In the genomic region with DNA sequence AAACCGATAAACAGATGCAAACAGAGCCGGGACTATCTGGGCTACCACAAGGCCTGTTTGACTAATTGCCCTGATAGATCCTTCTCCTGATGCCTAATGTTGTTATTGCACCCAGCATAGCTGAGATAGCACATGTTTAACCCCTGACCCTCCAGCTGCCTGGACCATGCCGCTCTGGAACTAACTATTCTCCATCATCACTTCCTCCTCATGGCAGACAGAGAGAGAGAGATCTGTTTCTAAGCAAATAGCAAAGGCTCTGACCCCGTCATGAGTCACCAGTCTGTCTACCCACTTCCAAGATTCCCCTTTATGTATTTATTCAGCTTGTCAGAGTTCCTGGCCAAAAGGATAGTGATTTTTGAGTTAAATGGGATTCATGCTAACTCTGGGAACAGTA, we compare ENCODE assay signal across 10 cellular contexts. TPM values are rescaled to one million over a fixed set of nuclear protein-coding genes. Genes with fewer than 3 reads are reported as not detected.
DNase-seq lines count a peak whose midpoint lies in the region; FAIRE-seq and TF ChIP-seq lines count a peak whose summit lies in the region.
"Had no signal": no experiment of that assay in that cellular context is flagged by ENCODE, and none has a peak within 500 bp of the region (broad histone marks: within the 10 kb centered on the region; RNA-seq: fewer than 3 reads in every experiment).

No MANE protein-coding gene starts in this region.

- intact Hi-C loops in activated T-helper 1 cell treated with anti-CD3 and anti-CD28 coated beads, Interleukin-12 subunit alpha, Interleukin-12 subunit beta, Interleukin-2, Interleukin-4 antibody, amounts not matched to agents 30 ng/mL and 10 ng/mL and 1 ng/mL, durations not matched to agents 14 hours and 24 hours and 36 hours (cut with micrococcal nuclease): no loop called here
- intact Hi-C loops in tibial artery (cut with DNase I; ENCODE audit: low total_unique reads): no loop called here

- H3K4me3 ChIP-seq in ACC112 (ENCODE audit: low read depth, low read length): 0 out of 2 replicates have a peak overlapping the region, but pooled peaks have one; percentile 3
- H3K4me3 ChIP-seq in astrocyte (ENCODE audit: insufficient read depth, low read depth, low read length): no peak overlapping the region
- H3K4me3 ChIP-seq in kidney epithelial cell (ENCODE audit: low read depth, low read length): no peak overlapping the region
- no peak overlapping the region for H3K4me3 ChIP-seq in tibial artery
- H3K4me3 ChIP-seq: spleen had no signal

- H2AFZ ChIP-seq in ACC112 (ENCODE audit: low read length, unreplicated experiment) (peak overlapping the region; percentile 41), astrocyte (ENCODE audit: low read depth, low read length) (no peak overlapping the region)

- H3K79me2 ChIP-seq in ACC112 (ENCODE audit: control insufficient read depth, insufficient read depth, low read length, unreplicated experiment) (no peaks in the 10 kb centered on the region), astrocyte (ENCODE audit: insufficient read depth, low read length) (no peaks in the 10 kb centered on the region)

- no peaks in the 10 kb centered on the region for H3K9me3 ChIP-seq in astrocyte (ENCODE audit: insufficient read depth, low read depth, low read length)
- H3K9me3 ChIP-seq in tibial artery: no peaks in the 10 kb centered on the region
- H3K9me3 ChIP-seq: spleen had no signal

- H3K27me3 ChIP-seq in ACC112 (ENCODE audit: insufficient read depth, low read length): no peaks in the 10 kb centered on the region
- no peaks in the 10 kb centered on the region for H3K27me3 ChIP-seq in astrocyte (ENCODE audit: insufficient read depth, low read length)
- H3K27me3 ChIP-seq in kidney epithelial cell (ENCODE audit: control insufficient read depth, insufficient read depth, low read length): no peaks in the 10 kb centered on the region
- no peaks in the 10 kb centered on the region for H3K27me3 ChIP-seq in tibial artery
- H3K27me3 ChIP-seq: spleen had no signal

- peak; percentile 94 for FAIRE-seq in astrocyte (lab: Jason Lieb, UNC)

- H3K9me3 Mint-ChIP-seq in astrocyte (ENCODE audit: unreplicated experiment): no peaks in the 10 kb centered on the region
- H3K9me3 Mint-ChIP-seq in activated T-helper 1 cell treated with anti-CD3 and anti-CD28 coated beads, Interleukin-12 subunit alpha, Interleukin-12 subunit beta, Interleukin-2, Interleukin-4 antibody, amounts not matched to agents 30 ng/mL and 10 ng/mL and 1 ng/mL, durations not matched to agents 14 hours and 24 hours and 36 hours: no peaks in the 10 kb centered on the region

- no peaks in the 10 kb centered on the region for H3K36me3 Mint-ChIP-seq in astrocyte (ENCODE audit: low read depth, unreplicated experiment)
- H3K36me3 Mint-ChIP-seq in activated T-helper 1 cell treated with anti-CD3 and anti-CD28 coated beads, Interleukin-12 subunit alpha, Interleukin-12 subunit beta, Interleukin-2, Interleukin-4 antibody, amounts not matched to agents 30 ng/mL and 10 ng/mL and 1 ng/mL, durations not matched to agents 14 hours and 24 hours and 36 hours (ENCODE audit: low read depth): no peaks in the 10 kb centered on the region

- peak overlapping the region; percentile 63 for H3K4me2 ChIP-seq in astrocyte (ENCODE audit: low read length)

- no peaks in the 10 kb centered on the region for H3K27me3 Mint-ChIP-seq in astrocyte (ENCODE audit: low read depth, unreplicated experiment)
- peaks cover 2% of the 10 kb centered on the region for H3K27me3 Mint-ChIP-seq in activated T-helper 1 cell treated with anti-CD3 and anti-CD28 coated beads, Interleukin-12 subunit alpha, Interleukin-12 subunit beta, Interleukin-2, Interleukin-4 antibody, amounts not matched to agents 30 ng/mL and 10 ng/mL and 1 ng/mL, durations not matched to agents 14 hours and 24 hours and 36 hours (ENCODE audit: insufficient read depth)

- DNase-seq in HS-27A (ENCODE audit: low read depth): peak; percentile 88
- peak; percentile 98 for DNase-seq in astrocyte (ENCODE audit: low read depth)
- DNase-seq in kidney epithelial cell (ENCODE audit: low read depth): peak; percentile 72
- no peak for DNase-seq in activated T-cell treated with anti-CD3 and anti-CD28 coated beads for 4 hours
- DNase-seq in NCI-H2107 treated with DMSO at 0.1 percent for 48 hours (lab: John Stamatoyannopoulos, UW; ENCODE audit: unreplicated experiment): no peak
- no peak for DNase-seq in activated T-helper 1 cell treated with anti-CD3 and anti-CD28 coated beads, Interleukin-12 subunit alpha, Interleukin-12 subunit beta, Interleukin-2, Interleukin-4 antibody, amounts not matched to agents 30 ng/mL and 10 ng/mL and 1 ng/mL, durations not matched to agents 14 hours and 24 hours and 36 hours (ENCODE audit: low spot score)
- DNase-seq in tibial artery: no peak
- DNase-seq: activated CD4-positive, CD25-positive, alpha-beta regulatory T cell; spleen had no signal

- H3K27ac Mint-ChIP-seq in astrocyte (ENCODE audit: unreplicated experiment): peak overlapping the region; percentile 92
- no peak overlapping the region for H3K27ac Mint-ChIP-seq in activated T-helper 1 cell treated with anti-CD3 and anti-CD28 coated beads, Interleukin-12 subunit alpha, Interleukin-12 subunit beta, Interleukin-2, Interleukin-4 antibody, amounts not matched to agents 30 ng/mL and 10 ng/mL and 1 ng/mL, durations not matched to agents 14 hours and 24 hours and 36 hours

- H3K4me1 Mint-ChIP-seq in astrocyte (ENCODE audit: low read depth, unreplicated experiment): peaks cover 40% of the 10 kb centered on the region
- H3K4me1 Mint-ChIP-seq in activated T-helper 1 cell treated with anti-CD3 and anti-CD28 coated beads, Interleukin-12 subunit alpha, Interleukin-12 subunit beta, Interleukin-2, Interleukin-4 antibody, amounts not matched to agents 30 ng/mL and 10 ng/mL and 1 ng/mL, durations not matched to agents 14 hours and 24 hours and 36 hours (ENCODE audit: low read depth): no peaks in the 10 kb centered on the region

- no peaks in the 10 kb centered on the region for H4K20me1 ChIP-seq in astrocyte (ENCODE audit: insufficient read depth, low read length)

- H3K9ac ChIP-seq in astrocyte (ENCODE audit: low read length): peak overlapping the region; percentile 48

- no peak overlapping the region for H3K4me3 Mint-ChIP-seq in astrocyte (ENCODE audit: unreplicated experiment)
- H3K4me3 Mint-ChIP-seq in activated T-helper 1 cell treated with anti-CD3 and anti-CD28 coated beads, Interleukin-12 subunit alpha, Interleukin-12 subunit beta, Interleukin-2, Interleukin-4 antibody, amounts not matched to agents 30 ng/mL and 10 ng/mL and 1 ng/mL, durations not matched to agents 14 hours and 24 hours and 36 hours: no peak overlapping the region

- H3K36me3 ChIP-seq in ACC112 (ENCODE audit: insufficient read depth, low read length) (no peaks in the 10 kb centered on the region), astrocyte (ENCODE audit: insufficient read depth, low read length) (no peaks in the 10 kb centered on the region), kidney epithelial cell (ENCODE audit: control insufficient read depth, insufficient read depth, low read length) (no peaks in the 10 kb centered on the region), tibial artery (no peaks in the 10 kb centered on the region)
- H3K36me3 ChIP-seq: spleen had no signal

- TF ChIP-seq CTCF in astrocyte (IDR thresholded peaks at IDR 0.05; ENCODE audit: insufficient read depth, low read depth, low read length) (no peak), kidney epithelial cell (IDR thresholded peaks at IDR 0.05; ENCODE audit: insufficient read depth, low read length, poor library complexity, severe bottlenecking) (no peak), tibial artery (IDR thresholded peaks at IDR 0.05) (no peak)

- H3K27ac ChIP-seq in ACC112 (ENCODE audit: low read depth, low read length) (peak overlapping the region; percentile 48), astrocyte (ENCODE audit: low read depth, low read length) (peak overlapping the region; percentile 76), tibial artery (peak overlapping the region in 1 of 2 donors; percentile 3)
- H3K27ac ChIP-seq: spleen had no signal

- peaks cover 28% of the 10 kb centered on the region for H3K4me1 ChIP-seq in ACC112 (ENCODE audit: control insufficient read depth, insufficient read depth, low read length, unreplicated experiment)
- H3K4me1 ChIP-seq in astrocyte (ENCODE audit: insufficient read depth, low read length): peaks cover 21% of the 10 kb centered on the region
- peaks cover 0 to 8% (median 0%) of the 10 kb centered on the region in 4 donors for H3K4me1 ChIP-seq in tibial artery
- H3K4me1 ChIP-seq: spleen had no signal

RNA-seq across cellular contexts. Expression of a gene that starts 58.2 kb away (rescaled TPM):
- 171 and 227 TPM in 2 replicates for total RNA-seq in astrocyte
- 8.1 and 14.7 TPM in 2 replicates for total RNA-seq in kidney epithelial cell
- total RNA-seq in activated T-helper 1 cell treated with anti-CD3 and anti-CD28 coated beads, Interleukin-12 subunit alpha, Interleukin-12 subunit beta, Interleukin-2, Interleukin-4 antibody, amounts not matched to agents 30 ng/mL and 10 ng/mL and 1 ng/mL, durations not matched to agents 14 hours and 24 hours and 36 hours: not detected in 2 replicates

Comparison
In these comparisons a context has a peak if more than half of its experiments do, and no peak if none do; other contexts are left out.
1. DNase-seq: peak in HS-27A (single experiment), astrocyte (single experiment) and kidney epithelial cell (single experiment); none in activated T-cell treated with anti-CD3 and anti-CD28 coated beads for 4 hours (single experiment), NCI-H2107 treated with DMSO at 0.1 percent for 48 hours (single experiment), activated T-helper 1 cell treated with anti-CD3 and anti-CD28 coated beads, Interleukin-12 subunit alpha, Interleukin-12 subunit beta, Interleukin-2, Interleukin-4 antibody, amounts not matched to agents 30 ng/mL and 10 ng/mL and 1 ng/mL, durations not matched to agents 14 hours and 24 hours and 36 hours (single experiment) and tibial artery (0 of 2).
2. RNA of a gene that starts 58.2 kb away (total RNA-seq): 171 to 227 TPM in astrocyte; 8.1 to 14.7 TPM in kidney epithelial cell and not detected in activated T-helper 1 cell treated with anti-CD3 and anti-CD28 coated beads, Interleukin-12 subunit alpha, Interleukin-12 subunit beta, Interleukin-2, Interleukin-4 antibody, amounts not matched to agents 30 ng/mL and 10 ng/mL and 1 ng/mL, durations not matched to agents 14 hours and 24 hours and 36 hours; every median in the first group is over 10 times any median in the second.